1 cellular context compared by ENCODE assay signal in genomic region chr12:68623984-68624383, GRCh38.
TF ChIP-seq lines count a peak whose summit lies in the region.

No MANE protein-coding gene starts in this region.

TF ChIP-seq in SK-N-SH treated with all-trans-retinoic acid at 6 μM for 48 hours, 23 proteins besides CTCF, POLR2A, EP300 and RAD21 (continued from another document):
- TF ChIP-seq PATZ1 (CRISPR knock-in tag; IDR thresholded peaks at IDR 0.05; ENCODE audit: borderline replicate concordance) (no peak), ZNF565 (CRISPR knock-in tag; conservative IDR thresholded peaks at IDR 0.05; ENCODE audit: low read depth) (no peak), ZC3H10 (CRISPR knock-in tag; IDR thresholded peaks at IDR 0.05) (no peak), PPARA (CRISPR knock-in tag; IDR thresholded peaks at IDR 0.05; ENCODE audit: borderline replicate concordance) (no peak), ZNF8 (CRISPR knock-in tag; IDR thresholded peaks at IDR 0.05) (no peak), TCF4 (CRISPR knock-in tag; IDR thresholded peaks at IDR 0.05; ENCODE audit: borderline replicate concordance) (no peak), CSRNP3 (CRISPR knock-in tag; IDR thresholded peaks at IDR 0.05) (no peak), TOX (CRISPR knock-in tag; IDR thresholded peaks at IDR 0.05; ENCODE audit: borderline replicate concordance) (no peak), ZFP3 (CRISPR knock-in tag; IDR thresholded peaks at IDR 0.05) (no peak), RARB (CRISPR knock-in tag; IDR thresholded peaks at IDR 0.05) (no peak)
